ENCODE assay signal across 15 cellular contexts in genomic region chr6:64553414-64553813, GRCh38.
DNase-seq lines count a peak whose midpoint lies in the region; ATAC-seq and TF ChIP-seq lines count a peak whose summit lies in the region.
"Had no signal": no experiment of that assay in that cellular context is flagged by ENCODE, and none has a peak within 500 bp of the region (broad histone marks: within the 10 kb centered on the region; RNA-seq: fewer than 3 reads in every experiment).

No MANE protein-coding gene starts in this region.

- TF ChIP-seq POLR2A in erythroblast (IDR thresholded peaks at IDR 0.05; ENCODE audit: low read length) = no peak
- TF ChIP-seq POLR2A in stomach (IDR thresholded peaks at IDR 0.05) = no peak

- no peak for TF ChIP-seq EP300 in stomach (IDR thresholded peaks at IDR 0.05)

- ATAC-seq in SK-N-SH treated with all-trans-retinoic acid at 6 μM for 48 hours = peak; percentile 36; the same call in 1 of the 3 replicates
- ATAC-seq: CD8-positive, alpha-beta T cell; K562 had no signal

- TF ChIP-seq CTCF in stomach (IDR thresholded peaks at IDR 0.05) = no peak

- intact Hi-C loops in stomach (cut with DNase I; ENCODE audit: low total_unique reads) = no loop called here

- peaks cover 0 to 1% (median 0%) of the 10 kb centered on the region in 4 donors for H3K9me3 ChIP-seq in stomach
- H3K9me3 ChIP-seq: BLaER1 had no signal

- no peak overlapping the region for H3K27ac ChIP-seq in stomach
- H3K27ac ChIP-seq: BLaER1 had no signal

- no peak overlapping the region for H3K4me3 ChIP-seq in stomach
- H3K4me3 ChIP-seq: BLaER1, K562 had no signal

- no peaks in the 10 kb centered on the region for H3K36me3 ChIP-seq in stomach
- H3K36me3 ChIP-seq: BLaER1 had no signal

- H3K4me1 ChIP-seq in stomach = no peaks in the 10 kb centered on the region
- H3K4me1 ChIP-seq: BLaER1 had no signal

- no peaks in the 10 kb centered on the region for H3K27me3 ChIP-seq in stomach
- H3K27me3 ChIP-seq: BLaER1 had no signal

- DNase-seq in DMS 273 (lab: John Stamatoyannopoulos, UW; ENCODE audit: unreplicated experiment) = peak; percentile 80
- DNase-seq in NCI-H1436 (lab: John Stamatoyannopoulos, UW) = peak; percentile 78
- peak; percentile 23 for DNase-seq in NCI-H446 treated with DMSO at 0.1 percent for 48 hours (lab: John Stamatoyannopoulos, UW)
- DNase-seq in erythroblast (lab: John Stamatoyannopoulos, UW) = no peak
- DNase-seq in stomach = no peak
- no peak for DNase-seq in KG1 (lab: John Stamatoyannopoulos, UW)
- no peak for DNase-seq in activated naive CD4-positive, alpha-beta T cell (lab: John Stamatoyannopoulos, UW)
- DNase-seq: CD8-positive, alpha-beta T cell; HFFc6; NCI-H1048; NCI-H2029 treated with DMSO at 0.1 percent for 48 hours; SHP77 had no signal

TF ChIP-seq in SK-N-SH treated with all-trans-retinoic acid at 6 μM for 48 hours, 23 proteins besides CTCF, POLR2A, EP300 and RAD21:
- TF ChIP-seq CREB5 (CRISPR knock-in tag; IDR thresholded peaks at IDR 0.05; ENCODE audit: low read depth) (no peak), TCF4 (CRISPR knock-in tag; IDR thresholded peaks at IDR 0.05; ENCODE audit: borderline replicate concordance) (peak; percentile 47; the same call in 1 of the 2 replicates)
TF ChIP-seq in SK-N-SH treated with all-trans-retinoic acid at 6 μM for 48 hours: peak in this region for 1.

Comparison
In these comparisons a context has a peak if more than half of its experiments do, and no peak if none do; other contexts are left out.
1. DNase-seq: peak in DMS 273 (single experiment), NCI-H1436 (single experiment) and NCI-H446 treated with DMSO at 0.1 percent for 48 hours (single experiment); none in erythroblast (0 of 2), stomach (single experiment), KG1 (single experiment) and activated naive CD4-positive, alpha-beta T cell (0 of 4).